ENCODE assay signal across 29 cellular contexts in genomic region chr2:178943745-178944144, GRCh38.
DNase-seq lines count a peak whose midpoint lies in the region; ATAC-seq, FAIRE-seq and TF ChIP-seq lines count a peak whose summit lies in the region.
"Had no signal": no experiment of that assay in that cellular context is flagged by ENCODE, and none has a peak within 500 bp of the region (broad histone marks: within the 10 kb centered on the region; RNA-seq: fewer than 3 reads in every experiment).

No MANE protein-coding gene starts in this region.

- POLR2A ChIA-PET in A549 (lab: Yijun Ruan, JAX), result no interaction called here
- POLR2A ChIA-PET in PC-3 (lab: Charles Lee; ENCODE audit: unreplicated experiment), result no interaction called here
- POLR2A ChIA-PET in WTC11 (lab: Charles Lee), result no interaction called here

- H3K27me3 ChIP-seq in GM23248 (replicated peaks; ENCODE audit: insufficient read depth) (no peaks in the 10 kb centered on the region), PC-3 (ENCODE audit: low read length) (peaks cover 8% of the 10 kb centered on the region; the same call in 1 of the 2 replicates)

- intact Hi-C loops in PC-3 (cut with micrococcal nuclease), result no loop called here

- no peak for TF ChIP-seq EP300 in A549 (IDR thresholded peaks at IDR 0.05)

- no TSS peak for BruUV-seq in PC-3 (replicated peaks; lab: Mats Ljungman, UMichigan)

- no peak overlapping the region for H3K4me3 ChIP-seq in A549
- no peak overlapping the region for H3K4me3 ChIP-seq in GM23248
- H3K4me3 ChIP-seq in PC-3 (ENCODE audit: low read length), result no peak overlapping the region
- no peak overlapping the region for H3K4me3 ChIP-seq in fibroblast of mammary gland (ENCODE audit: control insufficient read depth, low read depth, low read length)
- H3K4me3 ChIP-seq: PC-9, SJSA1 had no signal

- H3K36me3 Mint-ChIP-seq in WTC11, result peaks cover 8% of the 10 kb centered on the region

- no peak overlapping the region for H3K27ac ChIP-seq in A549
- no peak overlapping the region for H3K27ac ChIP-seq in GM23248
- no peak overlapping the region for H3K27ac ChIP-seq in PC-3 (ENCODE audit: low read length)
- H3K27ac ChIP-seq: PC-9, SJSA1 had no signal

- no peak for TF ChIP-seq RAD21 in A549 (conservative IDR thresholded peaks at IDR 0.05 in 1 of 2, IDR thresholded peaks at IDR 0.05 in 1 of 2)

- H3F3A ChIP-seq in GM23248 (ENCODE audit: insufficient read depth), result no peaks in the 10 kb centered on the region
- H3F3A ChIP-seq in PC-3 (ENCODE audit: low read length, unreplicated experiment), result no peaks in the 10 kb centered on the region

- H2AFZ ChIP-seq in GM23248 (no peak overlapping the region), PC-3 (ENCODE audit: low read length) (no peak overlapping the region)
- H2AFZ ChIP-seq: PC-9 had no signal

- no peak for TF ChIP-seq POLR2A in A549 (IDR thresholded peaks at IDR 0.05; ENCODE audit: low read length)
- no peak for TF ChIP-seq POLR2A in GM18505 (IDR thresholded peaks at IDR 0.05; ENCODE audit: borderline replicate concordance, extremely low read depth, insufficient read depth, insufficient read length)

- H3K9me3 Mint-ChIP-seq in WTC11, result peaks cover 13% of the 10 kb centered on the region
- H3K9me3 Mint-ChIP-seq: H9; T-helper 2 cell treated with Interferon-gamma antibody and Interleukin-4, amounts not matched to agents 5 μg/mL and 100 μg/mL, for 36 hours had no signal

- H3K27ac Mint-ChIP-seq in WTC11, result no peak overlapping the region
- H3K27ac Mint-ChIP-seq: CD4-positive, alpha-beta memory T cell; H9; IgD-negative memory B cell; T-helper 2 cell treated with Interferon-gamma antibody and Interleukin-4, amounts not matched to agents 5 μg/mL and 100 μg/mL, for 36 hours had no signal

- no peaks in the 10 kb centered on the region for H4K20me1 ChIP-seq in GM23248 (ENCODE audit: insufficient read depth)
- no peaks in the 10 kb centered on the region for H4K20me1 ChIP-seq in PC-3 (ENCODE audit: low read length)

- DNase-seq in A549 (ENCODE audit: low read depth in 1 of 2, low spot score in 1 of 2) (no peak), GM23248 (peak; percentile 7), PC-3 (peak; percentile 10), fibroblast of mammary gland (ENCODE audit: low read depth) (peak; percentile 12), NCI-H748 treated with DMSO at 0.1 percent for 48 hours (lab: John Stamatoyannopoulos, UW) (no peak), WTC11 (ENCODE audit: low spot score) (no peak), D721Med (ENCODE audit: insufficient read length, low spot score) (no peak)
- DNase-seq: C1 segment of cervical spinal cord; CD4-positive, alpha-beta memory T cell; COR-L47; DMS79; EL; H9; NCI-H2029; NCI-H2171 treated with DMSO at 0.1 percent for 48 hours; NCI-H524; NCI-H82; NK-92 treated with Interleukin-12 subunit alpha and Interleukin-12 subunit beta, amount 100 ng/mL, for 24 hours; PC-9; Right ventricle myocardium superior; RPMI8226; T-helper 1 cell had no signal

- H3K4me1 Mint-ChIP-seq in WTC11, result peaks cover 2% of the 10 kb centered on the region; the same call in 1 of the 2 replicates
- H3K4me1 Mint-ChIP-seq: CD4-positive, alpha-beta memory T cell; IgD-negative memory B cell had no signal

- in situ Hi-C loops in GM23248 (cut with MboI), result no loop called here

- no peak for TF ChIP-seq CTCF in A549 (IDR thresholded peaks at IDR 0.05)
- TF ChIP-seq CTCF in PC-3 (conservative IDR thresholded peaks at IDR 0.05; ENCODE audit: low read depth, low read length), result no peak
- TF ChIP-seq CTCF in fibroblast of mammary gland (conservative IDR thresholded peaks at IDR 0.05; ENCODE audit: control insufficient read depth, insufficient read depth, low read depth, low read length), result no peak
- no peak for TF ChIP-seq CTCF in WTC11 (IDR thresholded peaks at IDR 0.05)
- TF ChIP-seq CTCF in D721Med (IDR thresholded peaks at IDR 0.05; ENCODE audit: insufficient read depth, missing control alignments), result no peak

- H3K4me1 ChIP-seq in A549, result no peaks in the 10 kb centered on the region
- H3K4me1 ChIP-seq in GM23248 (ENCODE audit: insufficient read depth), result no peaks in the 10 kb centered on the region
- H3K4me1 ChIP-seq in PC-3 (ENCODE audit: insufficient read depth, low read length), result no peaks in the 10 kb centered on the region
- H3K4me1 ChIP-seq: SJSA1 had no signal

- WGBS in A549 (ENCODE audit: missing lambda C conversion rate), result 16% methylated on average over 1 of the region's 1 CpG
- WGBS in GM23248 (ENCODE audit: low coverage in 1 of 2, low lambda C conversion rate in 2 of 2, missing lambda C conversion rate in 2 of 2), 2 experiments, result 42 to 48% methylated on average over 1 of the region's 1 CpG

- CTCF ChIA-PET in A549 (lab: Yijun Ruan, JAX), result no interaction called here
- CTCF ChIA-PET in PC-3 (lab: Charles Lee), result interaction anchor here (0.6 kb wide), 2 partner anchors 186 to 296 kb away, joined by 3 to 4 read pairs; no protein-coding TSS in a partner anchor
- CTCF ChIA-PET in WTC11 (lab: Charles Lee), result no interaction called here

- H3K9me2 ChIP-seq in GM23248 (ENCODE audit: insufficient read depth), result no peaks in the 10 kb centered on the region
- H3K9me2 ChIP-seq in PC-3 (replicated peaks; ENCODE audit: low read length), result no peaks in the 10 kb centered on the region

- H3K9me3 ChIP-seq in A549 (no peaks in the 10 kb centered on the region), GM23248 (ENCODE audit: low read depth) (no peaks in the 10 kb centered on the region), PC-3 (ENCODE audit: low read length) (no peaks in the 10 kb centered on the region)
- H3K9me3 ChIP-seq: SJSA1 had no signal

- FAIRE-seq in A549 (lab: Jason Lieb, UNC) (no peak), D721Med (lab: Jason Lieb, UNC) (no peak)
- FAIRE-seq: A204.1, GM12892, GM19239 had no signal

- H3K4me2 ChIP-seq in A549 (no peak overlapping the region), GM23248 (ENCODE audit: unreplicated experiment) (no peak overlapping the region), PC-3 (ENCODE audit: low read length) (no peak overlapping the region)
- H3K4me2 ChIP-seq: PC-9 had no signal

- H3K4me3 Mint-ChIP-seq in WTC11, result no peak overlapping the region
- H3K4me3 Mint-ChIP-seq: CD4-positive, alpha-beta memory T cell; H9; IgD-negative memory B cell; T-helper 2 cell treated with Interferon-gamma antibody and Interleukin-4, amounts not matched to agents 5 μg/mL and 100 μg/mL, for 36 hours had no signal

- H3K36me3 ChIP-seq in GM23248 (ENCODE audit: low read depth) (no peaks in the 10 kb centered on the region), PC-3 (ENCODE audit: low read depth, low read length) (no peaks in the 10 kb centered on the region)
- H3K36me3 ChIP-seq: SJSA1 had no signal

- ATAC-seq in A549 (no peak), PC-3 (peak; percentile 57; the same call in 1 of the 2 replicates), WTC11 (no peak), GM18505 (IDR thresholded peaks at IDR 0.05; ENCODE audit: unreplicated experiment) (no peak)

- no peak overlapping the region for H3K9ac ChIP-seq in GM23248
- no peak overlapping the region for H3K9ac ChIP-seq in PC-3 (ENCODE audit: low read length)

- no peaks in the 10 kb centered on the region for H3K27me3 Mint-ChIP-seq in WTC11 (ENCODE audit: low read depth)
- H3K27me3 Mint-ChIP-seq: IgD-negative memory B cell had no signal

- no peaks in the 10 kb centered on the region for H3K79me2 ChIP-seq in GM23248 (ENCODE audit: insufficient read depth)
- H3K79me2 ChIP-seq in PC-3 (ENCODE audit: low read length), result no peaks in the 10 kb centered on the region

TF ChIP-seq in A549, 52 proteins besides CTCF, POLR2A, EP300 and RAD21:
- TF ChIP-seq CBX2 (IDR thresholded peaks at IDR 0.05; ENCODE audit: borderline replicate concordance, low read depth), result no peak
- no peak for TF ChIP-seq FOSL2 (IDR thresholded peaks at IDR 0.05)
- 0 out of 2 replicates have a peak, but pooled peaks have one; percentile 47 for TF ChIP-seq FOSL2 (CRISPR knock-in tag; IDR thresholded peaks at IDR 0.05)
- peak; percentile 44; the same call in 1 of the 2 replicates for TF ChIP-seq NFE2L2 (conservative IDR thresholded peaks at IDR 0.05; ENCODE audit: low read length)

TF ChIP-seq in WTC11, 78 proteins besides CTCF, POLR2A, EP300 and RAD21 (continues in another document):
- no peak for TF ChIP-seq FOXK1 (CRISPR knock-in tag; IDR thresholded peaks at IDR 0.05)
- TF ChIP-seq EMX1 (CRISPR knock-in tag; IDR thresholded peaks at IDR 0.05), result no peak
- TF ChIP-seq JUN (CRISPR knock-in tag; IDR thresholded peaks at IDR 0.05), result no peak
- no peak for TF ChIP-seq ZNF263 (CRISPR knock-in tag; IDR thresholded peaks at IDR 0.05; ENCODE audit: low read depth)
- no peak for TF ChIP-seq NFYB (CRISPR knock-in tag; conservative IDR thresholded peaks at IDR 0.05; ENCODE audit: low read depth)
- TF ChIP-seq RORB (CRISPR knock-in tag; IDR thresholded peaks at IDR 0.05), result no peak
- no peak for TF ChIP-seq E2F4 (CRISPR knock-in tag; IDR thresholded peaks at IDR 0.05; ENCODE audit: borderline replicate concordance, low read depth)
- no peak for TF ChIP-seq ZNF396 (CRISPR knock-in tag; IDR thresholded peaks at IDR 0.05; ENCODE audit: borderline replicate concordance)
- no peak for TF ChIP-seq AR (CRISPR knock-in tag; IDR thresholded peaks at IDR 0.05)

Comparison
In these comparisons a context has a peak if more than half of its experiments do, and no peak if none do; other contexts are left out.
1. DNase-seq: peak in GM23248 (single experiment), PC-3 (single experiment) and fibroblast of mammary gland (single experiment); none in A549 (0 of 2), NCI-H748 treated with DMSO at 0.1 percent for 48 hours (single experiment), WTC11 (single experiment) and D721Med (single experiment).